ENCODE assay signal across 2 cellular contexts in the genomic region with DNA sequence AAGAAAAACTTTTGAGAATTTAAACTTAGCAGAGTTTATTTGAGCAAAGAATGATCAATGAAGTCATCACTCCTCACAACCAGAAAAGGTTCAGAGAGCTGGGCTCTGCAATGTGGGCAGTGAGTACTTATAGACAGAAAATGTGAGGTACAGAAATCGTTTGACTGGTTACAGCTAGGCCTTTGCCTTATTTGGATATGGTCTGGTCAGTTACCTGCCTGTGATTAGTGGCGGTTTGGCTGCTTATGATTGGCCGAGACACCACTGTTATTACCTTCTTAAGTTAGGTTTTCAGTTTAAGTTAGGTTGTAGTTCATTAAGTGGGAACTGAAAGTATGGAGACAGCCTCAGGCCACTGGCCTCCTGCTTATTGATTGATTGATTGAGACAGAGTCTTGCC.
TF ChIP-seq lines count a peak whose summit lies in the region.

No MANE protein-coding gene starts in this region.

TF ChIP-seq in GM12891, 5 proteins besides CTCF, POLR2A, EP300 and RAD21 (continued from another document):
- no peak for TF ChIP-seq PAX5 (IDR thresholded peaks at IDR 0.05; ENCODE audit: insufficient read depth, low read length, severe bottlenecking)

TF ChIP-seq in HepG2, 621 proteins besides CTCF, POLR2A, EP300 and RAD21:
- TF ChIP-seq, protein P1, sequence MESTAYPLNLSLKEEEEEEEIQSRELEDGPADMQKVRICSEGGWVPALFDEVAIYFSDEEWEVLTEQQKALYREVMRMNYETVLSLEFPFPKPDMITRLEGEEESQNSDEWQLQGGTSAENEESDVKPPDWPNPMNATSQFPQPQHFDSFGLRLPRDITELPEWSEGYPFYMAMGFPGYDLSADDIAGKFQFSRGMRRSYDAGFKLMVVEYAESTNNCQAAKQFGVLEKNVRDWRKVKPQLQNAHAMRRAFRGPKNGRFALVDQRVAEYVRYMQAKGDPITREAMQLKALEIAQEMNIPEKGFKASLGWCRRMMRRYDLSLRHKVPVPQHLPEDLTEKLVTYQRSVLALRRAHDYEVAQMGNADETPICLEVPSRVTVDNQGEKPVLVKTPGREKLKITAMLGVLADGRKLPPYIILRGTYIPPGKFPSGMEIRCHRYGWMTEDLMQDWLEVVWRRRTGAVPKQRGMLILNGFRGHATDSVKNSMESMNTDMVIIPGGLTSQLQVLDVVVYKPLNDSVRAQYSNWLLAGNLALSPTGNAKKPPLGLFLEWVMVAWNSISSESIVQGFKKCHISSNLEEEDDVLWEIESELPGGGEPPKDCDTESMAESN (CRISPR knock-in tag; conservative IDR thresholded peaks at IDR 0.05), result no peak
- TF ChIP-seq, protein P2, sequence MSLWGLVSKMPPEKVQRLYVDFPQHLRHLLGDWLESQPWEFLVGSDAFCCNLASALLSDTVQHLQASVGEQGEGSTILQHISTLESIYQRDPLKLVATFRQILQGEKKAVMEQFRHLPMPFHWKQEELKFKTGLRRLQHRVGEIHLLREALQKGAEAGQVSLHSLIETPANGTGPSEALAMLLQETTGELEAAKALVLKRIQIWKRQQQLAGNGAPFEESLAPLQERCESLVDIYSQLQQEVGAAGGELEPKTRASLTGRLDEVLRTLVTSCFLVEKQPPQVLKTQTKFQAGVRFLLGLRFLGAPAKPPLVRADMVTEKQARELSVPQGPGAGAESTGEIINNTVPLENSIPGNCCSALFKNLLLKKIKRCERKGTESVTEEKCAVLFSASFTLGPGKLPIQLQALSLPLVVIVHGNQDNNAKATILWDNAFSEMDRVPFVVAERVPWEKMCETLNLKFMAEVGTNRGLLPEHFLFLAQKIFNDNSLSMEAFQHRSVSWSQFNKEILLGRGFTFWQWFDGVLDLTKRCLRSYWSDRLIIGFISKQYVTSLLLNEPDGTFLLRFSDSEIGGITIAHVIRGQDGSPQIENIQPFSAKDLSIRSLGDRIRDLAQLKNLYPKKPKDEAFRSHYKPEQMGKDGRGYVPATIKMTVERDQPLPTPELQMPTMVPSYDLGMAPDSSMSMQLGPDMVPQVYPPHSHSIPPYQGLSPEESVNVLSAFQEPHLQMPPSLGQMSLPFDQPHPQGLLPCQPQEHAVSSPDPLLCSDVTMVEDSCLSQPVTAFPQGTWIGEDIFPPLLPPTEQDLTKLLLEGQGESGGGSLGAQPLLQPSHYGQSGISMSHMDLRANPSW (CRISPR knock-in tag; IDR thresholded peaks at IDR 0.05; ENCODE audit: borderline replicate concordance), result no peak
- TF ChIP-seq KLF9 (CRISPR knock-in tag; IDR thresholded peaks at IDR 0.05; ENCODE audit: low read depth), result no peak
- TF ChIP-seq ZNF777 (CRISPR knock-in tag; IDR thresholded peaks at IDR 0.05), result no peak
- no peak for TF ChIP-seq RBAK (CRISPR knock-in tag; IDR thresholded peaks at IDR 0.05)
- no peak for TF ChIP-seq DNMT1 (CRISPR knock-in tag; IDR thresholded peaks at IDR 0.05)
- no peak for TF ChIP-seq SKI (IDR thresholded peaks at IDR 0.05; ENCODE audit: partially characterized antibody)
- no peak for TF ChIP-seq CBX1 (IDR thresholded peaks at IDR 0.05; ENCODE audit: low read depth)
- 0 out of 2 replicates have a peak, but pooled peaks have one; percentile 41 for TF ChIP-seq SRF (IDR thresholded peaks at IDR 0.05; ENCODE audit: low read depth, low read length)
- TF ChIP-seq ZNF577 (CRISPR knock-in tag; IDR thresholded peaks at IDR 0.05; ENCODE audit: borderline replicate concordance, low read depth), result no peak
- peak; percentile 16; the same call in 1 of the 2 replicates for TF ChIP-seq KAT2B (IDR thresholded peaks at IDR 0.05; ENCODE audit: borderline replicate concordance, low read depth, low read length)
